29 cellular contexts compared by ENCODE assay signal in the genomic region with DNA sequence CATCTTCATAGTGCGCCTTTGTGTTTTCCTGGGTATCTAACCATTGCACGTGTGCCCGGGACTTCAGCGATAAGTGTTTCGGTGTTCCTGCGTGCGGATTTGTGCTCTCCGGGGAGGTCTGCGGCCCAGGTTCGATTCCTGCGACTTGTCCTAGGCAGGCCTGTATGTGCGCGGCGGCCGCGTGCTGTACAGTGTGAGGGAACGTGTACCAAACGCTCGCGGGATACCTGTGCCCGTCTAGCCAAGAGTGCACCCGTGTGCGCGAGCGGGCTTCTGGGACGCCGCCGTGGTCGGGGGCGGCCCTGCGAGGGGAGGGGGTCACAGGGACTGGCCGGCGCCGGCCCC. TPM values are rescaled to one million over a fixed set of nuclear protein-coding genes. Genes with fewer than 3 reads are reported as not detected.
DNase-seq lines count a peak whose midpoint lies in the region; ATAC-seq and FAIRE-seq lines count a peak whose summit lies in the region.
"Had no signal": no experiment of that assay in that cellular context is flagged by ENCODE, and none has a peak within 500 bp of the region (broad histone marks: within the 10 kb centered on the region; RNA-seq: fewer than 3 reads in every experiment).

No MANE protein-coding gene starts in this region.

- H3K4me2 ChIP-seq in neuronal stem cell (ENCODE audit: insufficient read depth, low read length, poor library complexity, severe bottlenecking) = peak overlapping the region; percentile 47

- H3K9me3 ChIP-seq in iPS-18a (ENCODE audit: control insufficient read depth, low read depth, low read length) = no peaks in the 10 kb centered on the region
- H3K9me3 ChIP-seq in neuronal stem cell (replicated peaks in 1 of 2; ENCODE audit: control insufficient read depth in 2 of 2, insufficient read depth in 1 of 2, low read depth in 1 of 2, low read length in 2 of 2) = no peaks in the 10 kb centered on the region
- H3K9me3 ChIP-seq in small intestine (ENCODE audit: control insufficient read depth, low read depth) = no peaks in the 10 kb centered on the region
- H3K9me3 ChIP-seq: esophagus muscularis mucosa, left lung, mucosa of descending colon, SJCRH30, tibial nerve had no signal

- H3K9ac ChIP-seq in iPS-18a (ENCODE audit: low read length) (no peak overlapping the region), neuronal stem cell (ENCODE audit: low read depth, low read length, poor library complexity) (peak overlapping the region; percentile 7)

- no peak overlapping the region for H2BK12ac ChIP-seq in neuronal stem cell (ENCODE audit: low read length)

- H3K36me3 ChIP-seq in iPS-18a (ENCODE audit: control insufficient read depth, low read depth, low read length) (no peaks in the 10 kb centered on the region), neuronal stem cell (replicated peaks in 1 of 2; ENCODE audit: control insufficient read depth in 2 of 2, insufficient read depth in 2 of 2, low read length in 2 of 2) (peaks cover 0 to 37% of the 10 kb centered on the region in 2 donors), small intestine (ENCODE audit: control insufficient read depth in 2 of 2, insufficient read depth in 2 of 2, low read length in 2 of 2) (no peaks in the 10 kb centered on the region)
- H3K36me3 ChIP-seq: esophagus muscularis mucosa, left lung, SJCRH30, tibial nerve had no signal

- H3K27me3 ChIP-seq in iPS-18a (ENCODE audit: control insufficient read depth, insufficient read depth, low read length) (peaks cover 83% of the 10 kb centered on the region), neuronal stem cell (ENCODE audit: control insufficient read depth in 3 of 3, insufficient read depth in 3 of 3, low read depth in 1 of 3, low read length in 3 of 3) (peaks cover 0 to 91% (median 0%) of the 10 kb centered on the region in 3 experiments), small intestine (ENCODE audit: control insufficient read depth in 2 of 2, insufficient read depth in 2 of 2, low read length in 2 of 2) (peaks cover 4 to 34% of the 10 kb centered on the region in 2 donors)
- H3K27me3 ChIP-seq: SJCRH30 had no signal

- peak overlapping the region; percentile 76 for H2BK15ac ChIP-seq in neuronal stem cell (ENCODE audit: low read length)

- peaks cover 5% of the 10 kb centered on the region for H3K4me1 ChIP-seq in iPS-18a (ENCODE audit: control insufficient read depth, low read depth, low read length)
- peaks cover 17 to 53% of the 10 kb centered on the region in 2 donors for H3K4me1 ChIP-seq in neuronal stem cell (ENCODE audit: control insufficient read depth in 2 of 2, insufficient read depth in 1 of 2, low read depth in 1 of 2, low read length in 2 of 2)
- H3K4me1 ChIP-seq in small intestine (ENCODE audit: control insufficient read depth in 2 of 2, insufficient read depth in 1 of 2, low read depth in 1 of 2, low read length in 1 of 2) = no peaks in the 10 kb centered on the region
- H3K4me1 ChIP-seq: left lung had no signal

- peak overlapping the region; percentile 98 for H2BK5ac ChIP-seq in neuronal stem cell (ENCODE audit: low read length)

- peak overlapping the region; percentile 96 for H2AK5ac ChIP-seq in neuronal stem cell (ENCODE audit: low read depth, low read length)

- H3K27ac ChIP-seq in iPS-18a (ENCODE audit: low read length) (no peak overlapping the region), neuronal stem cell (replicated peaks; ENCODE audit: low read length) (peak overlapping the region; percentile 54), small intestine (ENCODE audit: low read depth in 1 of 2, low read length in 1 of 2) (no peak overlapping the region)
- H3K27ac ChIP-seq: 22Rv1, esophagus muscularis mucosa, left lung, SJCRH30, tibial nerve had no signal

- no peak overlapping the region for H3K4ac ChIP-seq in neuronal stem cell (ENCODE audit: low read length)

- no peak overlapping the region for H3K14ac ChIP-seq in neuronal stem cell (ENCODE audit: low read length)

- peaks cover 8% of the 10 kb centered on the region for H3K79me1 ChIP-seq in neuronal stem cell (ENCODE audit: low read depth, low read length)

- whole genome bisulfite sequencing in neuronal stem cell (ENCODE audit: extremely low coverage in 2 of 2, insufficient read length in 2 of 2, insufficient replicate concordance in 1 of 2), 2 donors = no CpG with 5 or more reads among the region's 34 CpGs
- WGBS in small intestine, 3 donors = 12 to 27% (median 22%) methylated on average over 24 to 34 of the region's 34 CpGs

- no peak for ATAC-seq in HG03442 (IDR thresholded peaks at IDR 0.05; ENCODE audit: unreplicated experiment)
- ATAC-seq: activated T-helper 17 cell treated with anti-CD3 and anti-CD28 coated beads, Interleukin-2, amount 50 U/mL, for 72 hours; left lung; mucosa of descending colon; Panc1 had no signal

- H3K23ac ChIP-seq in neuronal stem cell (ENCODE audit: low read depth, low read length, poor library complexity) = no peak overlapping the region

- H3K18ac ChIP-seq in neuronal stem cell (ENCODE audit: low read length) = peak overlapping the region; percentile 84

- H2AFZ ChIP-seq in neuronal stem cell (ENCODE audit: low read length) = peak overlapping the region; percentile 45

- no peak overlapping the region for H4K8ac ChIP-seq in neuronal stem cell (ENCODE audit: low read depth, low read length)

- H2BK120ac ChIP-seq in neuronal stem cell (ENCODE audit: low read depth, low read length) = peak overlapping the region; percentile 11

- H3K4me3 ChIP-seq in iPS-18a (ENCODE audit: low read length) = peak overlapping the region; percentile 36
- H3K4me3 ChIP-seq in neuronal stem cell (ENCODE audit: low read length in 2 of 2) = peak overlapping the region in 1 of 2 donors; percentile 73
- H3K4me3 ChIP-seq in small intestine (ENCODE audit: low read depth in 1 of 2, low read length in 2 of 2) = no peak overlapping the region
- H3K4me3 ChIP-seq: esophagus muscularis mucosa, left lung, mucosa of descending colon, SJCRH30, tibial nerve had no signal

- peak; percentile 45 for DNase-seq in DMS 273 (lab: John Stamatoyannopoulos, UW; ENCODE audit: unreplicated experiment)
- no peak for DNase-seq in DMS 273 treated with DMSO at 0.1 percent for 48 hours (lab: John Stamatoyannopoulos, UW)
- DNase-seq in NCI-H69 (lab: John Stamatoyannopoulos, UW) = peak; percentile 68
- DNase-seq in neuronal stem cell (ENCODE audit: low spot score) = no peak
- DNase-seq in hypothalamus (lab: John Stamatoyannopoulos, UW) = no peak
- DNase-seq in small intestine = no peak
- DNase-seq: activated CD4-positive, alpha-beta T cell treated with anti-CD3 and anti-CD28 coated beads for 48 hours; activated naive CD8-positive, alpha-beta T cell treated with anti-CD3 and anti-CD28 coated beads for 36 hours; cerebellar nuclear complex; effector CD8-positive, alpha-beta T cell; NCI-H1092; NCI-H2029; NCI-H446 treated with DMSO at 0.1 percent for 48 hours; nucleus accumbens; SJCRH30; stimulated activated CD4-positive, alpha-beta T cell treated with anti-CD3 and anti-CD28 coated beads, Interleukin-4, amount 100 ng/mL, for 24 hours; T-helper 1 cell had no signal

- no peak for FAIRE-seq in small intestine (lab: Jason Lieb, UNC)
- FAIRE-seq: frontal cortex, GM12892, HTR-8/SVneo had no signal

- peak overlapping the region; percentile 56 for H4K91ac ChIP-seq in neuronal stem cell (ENCODE audit: low read depth, low read length, poor library complexity)

RNA-seq across cellular contexts. Expression of a gene that starts 0.3 kb away (rescaled TPM):
- polyA plus RNA-seq in neuronal stem cell (2013, experiment 1 of 2) = 6,496 TPM
- polyA plus RNA-seq in neuronal stem cell (2013, experiment 2 of 2) = 6,408 TPM
- polyA plus RNA-seq in small intestine = under 1 TPM; 0.04 to 0.89 (median 0.54) TPM

Comparison
In these comparisons a context has a peak if more than half of its experiments do, and no peak if none do; other contexts are left out.
1. DNase-seq: peak in DMS 273 (single experiment) and NCI-H69 (single experiment); none in DMS 273 treated with DMSO at 0.1 percent for 48 hours (single experiment), neuronal stem cell (single experiment), hypothalamus (0 of 51) and small intestine (single experiment).